ENCODE assay signal across 3 cellular contexts in the genomic region with DNA sequence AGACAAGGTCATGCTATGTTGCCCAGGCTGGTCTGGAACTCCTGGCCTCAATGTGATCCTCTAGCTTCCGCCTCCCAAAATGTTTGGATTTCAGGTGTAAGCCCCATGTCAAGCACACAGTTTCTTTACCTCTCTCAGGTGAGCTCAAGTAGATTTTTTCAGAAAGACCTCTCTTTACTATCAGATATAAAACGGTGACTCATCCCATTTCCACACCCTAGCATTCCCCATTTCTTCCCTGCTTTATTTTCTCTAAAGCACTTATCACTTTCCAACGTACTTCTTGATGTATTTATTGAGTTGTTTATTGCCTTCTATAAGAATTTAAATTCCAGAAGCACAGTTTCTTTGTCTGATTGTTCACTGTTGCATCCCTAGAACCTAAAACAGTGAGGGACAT.
TF ChIP-seq lines count a peak whose summit lies in the region.

No MANE protein-coding gene starts in this region.

TF ChIP-seq in A549, 52 proteins besides CTCF, POLR2A, EP300 and RAD21:
- no peak for TF ChIP-seq TP53 (CRISPR knock-in tag; IDR thresholded peaks at IDR 0.05)
- no peak for TF ChIP-seq FOSB (CRISPR knock-in tag; IDR thresholded peaks at IDR 0.05)
- no peak for TF ChIP-seq FOSL2 (IDR thresholded peaks at IDR 0.05)
- peak; percentile 63 for TF ChIP-seq FOSL2 (CRISPR knock-in tag; IDR thresholded peaks at IDR 0.05)
- no peak for TF ChIP-seq ZC3H11A (IDR thresholded peaks at IDR 0.05)
- TF ChIP-seq, protein P1, sequence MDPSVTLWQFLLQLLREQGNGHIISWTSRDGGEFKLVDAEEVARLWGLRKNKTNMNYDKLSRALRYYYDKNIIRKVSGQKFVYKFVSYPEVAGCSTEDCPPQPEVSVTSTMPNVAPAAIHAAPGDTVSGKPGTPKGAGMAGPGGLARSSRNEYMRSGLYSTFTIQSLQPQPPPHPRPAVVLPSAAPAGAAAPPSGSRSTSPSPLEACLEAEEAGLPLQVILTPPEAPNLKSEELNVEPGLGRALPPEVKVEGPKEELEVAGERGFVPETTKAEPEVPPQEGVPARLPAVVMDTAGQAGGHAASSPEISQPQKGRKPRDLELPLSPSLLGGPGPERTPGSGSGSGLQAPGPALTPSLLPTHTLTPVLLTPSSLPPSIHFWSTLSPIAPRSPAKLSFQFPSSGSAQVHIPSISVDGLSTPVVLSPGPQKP (IDR thresholded peaks at IDR 0.05; ENCODE audit: low read depth, low read length): no peak

TF ChIP-seq in K562, 482 proteins besides CTCF, POLR2A, EP300 and RAD21:
- TF ChIP-seq, protein P2, sequence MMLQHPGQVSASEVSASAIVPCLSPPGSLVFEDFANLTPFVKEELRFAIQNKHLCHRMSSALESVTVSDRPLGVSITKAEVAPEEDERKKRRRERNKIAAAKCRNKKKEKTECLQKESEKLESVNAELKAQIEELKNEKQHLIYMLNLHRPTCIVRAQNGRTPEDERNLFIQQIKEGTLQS (IDR thresholded peaks at IDR 0.05): peak; percentile 47
- TF ChIP-seq, protein P2 (CRISPR knock-in tag; conservative IDR thresholded peaks at IDR 0.05): no peak
- TF ChIP-seq ZNF174 (CRISPR knock-in tag; IDR thresholded peaks at IDR 0.05) (no peak), ZNF23 (CRISPR knock-in tag; IDR thresholded peaks at IDR 0.05) (no peak), HDGF (IDR thresholded peaks at IDR 0.05) (no peak)
- TF ChIP-seq, protein P3, sequence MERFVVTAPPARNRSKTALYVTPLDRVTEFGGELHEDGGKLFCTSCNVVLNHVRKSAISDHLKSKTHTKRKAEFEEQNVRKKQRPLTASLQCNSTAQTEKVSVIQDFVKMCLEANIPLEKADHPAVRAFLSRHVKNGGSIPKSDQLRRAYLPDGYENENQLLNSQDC (CRISPR knock-in tag; IDR thresholded peaks at IDR 0.05): no peak

TF ChIP-seq in HepG2, 621 proteins besides CTCF, POLR2A, EP300 and RAD21:
- TF ChIP-seq ZNF556 (CRISPR knock-in tag; IDR thresholded peaks at IDR 0.05; ENCODE audit: borderline replicate concordance) (no peak), CAMTA2 (CRISPR knock-in tag; IDR thresholded peaks at IDR 0.05; ENCODE audit: borderline replicate concordance) (no peak), SNAI1 (CRISPR knock-in tag; IDR thresholded peaks at IDR 0.05; ENCODE audit: borderline replicate concordance) (no peak), ZNF547 (CRISPR knock-in tag; IDR thresholded peaks at IDR 0.05) (no peak), GTF2F1 (IDR thresholded peaks at IDR 0.05; ENCODE audit: low read length) (no peak), ZNF780A (CRISPR knock-in tag; IDR thresholded peaks at IDR 0.05) (no peak), MXI1 (IDR thresholded peaks at IDR 0.05; ENCODE audit: borderline replicate concordance, low read depth, low read length) (no peak), ZNF883 (CRISPR knock-in tag; IDR thresholded peaks at IDR 0.05; ENCODE audit: not compliant biosample characterization) (no peak)
- TF ChIP-seq, protein P4, sequence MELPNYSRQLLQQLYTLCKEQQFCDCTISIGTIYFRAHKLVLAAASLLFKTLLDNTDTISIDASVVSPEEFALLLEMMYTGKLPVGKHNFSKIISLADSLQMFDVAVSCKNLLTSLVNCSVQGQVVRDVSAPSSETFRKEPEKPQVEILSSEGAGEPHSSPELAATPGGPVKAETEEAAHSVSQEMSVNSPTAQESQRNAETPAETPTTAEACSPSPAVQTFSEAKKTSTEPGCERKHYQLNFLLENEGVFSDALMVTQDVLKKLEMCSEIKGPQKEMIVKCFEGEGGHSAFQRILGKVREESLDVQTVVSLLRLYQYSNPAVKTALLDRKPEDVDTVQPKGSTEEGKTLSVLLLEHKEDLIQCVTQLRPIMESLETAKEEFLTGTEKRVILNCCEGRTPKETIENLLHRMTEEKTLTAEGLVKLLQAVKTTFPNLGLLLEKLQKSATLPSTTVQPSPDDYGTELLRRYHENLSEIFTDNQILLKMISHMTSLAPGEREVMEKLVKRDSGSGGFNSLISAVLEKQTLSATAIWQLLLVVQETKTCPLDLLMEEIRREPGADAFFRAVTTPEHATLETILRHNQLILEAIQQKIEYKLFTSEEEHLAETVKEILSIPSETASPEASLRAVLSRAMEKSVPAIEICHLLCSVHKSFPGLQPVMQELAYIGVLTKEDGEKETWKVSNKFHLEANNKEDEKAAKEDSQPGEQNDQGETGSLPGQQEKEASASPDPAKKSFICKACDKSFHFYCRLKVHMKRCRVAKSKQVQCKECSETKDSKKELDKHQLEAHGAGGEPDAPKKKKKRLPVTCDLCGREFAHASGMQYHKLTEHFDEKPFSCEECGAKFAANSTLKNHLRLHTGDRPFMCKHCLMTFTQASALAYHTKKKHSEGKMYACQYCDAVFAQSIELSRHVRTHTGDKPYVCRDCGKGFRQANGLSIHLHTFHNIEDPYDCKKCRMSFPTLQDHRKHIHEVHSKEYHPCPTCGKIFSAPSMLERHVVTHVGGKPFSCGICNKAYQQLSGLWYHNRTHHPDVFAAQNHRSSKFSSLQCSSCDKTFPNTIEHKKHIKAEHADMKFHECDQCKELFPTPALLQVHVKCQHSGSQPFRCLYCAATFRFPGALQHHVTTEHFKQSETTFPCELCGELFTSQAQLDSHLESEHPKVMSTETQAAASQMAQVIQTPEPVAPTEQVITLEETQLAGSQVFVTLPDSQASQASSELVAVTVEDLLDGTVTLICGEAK (IDR thresholded peaks at IDR 0.05): no peak
- TF ChIP-seq, protein P4 (CRISPR knock-in tag; IDR thresholded peaks at IDR 0.05): no peak
TF ChIP-seq in HepG2: peak in this region for 0.
